ENCODE assay signal across 14 cellular contexts in genomic region chr11:27300974-27301373, GRCh38.
DNase-seq lines count a peak whose midpoint lies in the region; ATAC-seq and TF ChIP-seq lines count a peak whose summit lies in the region.
"Had no signal": no experiment of that assay in that cellular context is flagged by ENCODE, and none has a peak within 500 bp of the region (broad histone marks: within the 10 kb centered on the region; RNA-seq: fewer than 3 reads in every experiment).

No MANE protein-coding gene starts in this region.

- intact Hi-C loops in activated T-helper 1 cell treated with anti-CD3 and anti-CD28 coated beads, Interleukin-12 subunit alpha, Interleukin-12 subunit beta, Interleukin-2, Interleukin-4 antibody, amounts not matched to agents 30 ng/mL and 10 ng/mL and 1 ng/mL, durations not matched to agents 14 hours and 24 hours and 36 hours (cut with micrococcal nuclease), result loop anchor here (1.0 to 2.0 kb wide), 2 partner anchors 18 to 62 kb away; partner anchors contain the start of gene CCDC34

- no peak overlapping the region for H3K4me3 Mint-ChIP-seq in activated T-cell treated with anti-CD3 and anti-CD28 coated beads, Interleukin-2, amount 50 U/mL, for 72 hours
- no peak overlapping the region for H3K4me3 Mint-ChIP-seq in activated T-cell treated with anti-CD3 and anti-CD28 coated beads, Interleukin-2, amount 50 U/mL, for 24 hours
- H3K4me3 Mint-ChIP-seq in activated T-helper 1 cell treated with anti-CD3 and anti-CD28 coated beads, Interleukin-12 subunit alpha, Interleukin-12 subunit beta, Interleukin-2, Interleukin-4 antibody, amounts not matched to agents 30 ng/mL and 10 ng/mL and 1 ng/mL, durations not matched to agents 14 hours and 24 hours and 36 hours, result no peak overlapping the region
- no peak overlapping the region for H3K4me3 Mint-ChIP-seq in stimulated activated naive CD8-positive, alpha-beta T cell treated with anti-CD3 and anti-CD28 coated beads, Interleukin-15, amount 100 ng/mL, for 72 hours
- H3K4me3 Mint-ChIP-seq: H9 had no signal

- H3K9me3 ChIP-seq in suprapubic skin, result no peaks in the 10 kb centered on the region
- no peaks in the 10 kb centered on the region for H3K9me3 ChIP-seq in effector memory CD4-positive, alpha-beta T cell (ENCODE audit: control insufficient read depth, low read length)

- peaks cover 6% of the 10 kb centered on the region for H3K27me3 Mint-ChIP-seq in activated T-cell treated with anti-CD3 and anti-CD28 coated beads, Interleukin-2, amount 50 U/mL, for 72 hours (ENCODE audit: low read depth)
- peaks cover 25% of the 10 kb centered on the region for H3K27me3 Mint-ChIP-seq in activated T-cell treated with anti-CD3 and anti-CD28 coated beads, Interleukin-2, amount 50 U/mL, for 24 hours
- H3K27me3 Mint-ChIP-seq in activated T-helper 1 cell treated with anti-CD3 and anti-CD28 coated beads, Interleukin-12 subunit alpha, Interleukin-12 subunit beta, Interleukin-2, Interleukin-4 antibody, amounts not matched to agents 30 ng/mL and 10 ng/mL and 1 ng/mL, durations not matched to agents 14 hours and 24 hours and 36 hours (ENCODE audit: insufficient read depth), result peaks cover 3% of the 10 kb centered on the region
- H3K27me3 Mint-ChIP-seq in stimulated activated naive CD8-positive, alpha-beta T cell treated with anti-CD3 and anti-CD28 coated beads, Interleukin-15, amount 100 ng/mL, for 72 hours, result peaks cover 6% of the 10 kb centered on the region

- no peak for TF ChIP-seq POLR2A in suprapubic skin (IDR thresholded peaks at IDR 0.05)

- no peak for TF ChIP-seq EP300 in suprapubic skin (IDR thresholded peaks at IDR 0.05)

- H3K4me1 Mint-ChIP-seq in activated T-cell treated with anti-CD3 and anti-CD28 coated beads, Interleukin-2, amount 50 U/mL, for 72 hours (ENCODE audit: low read depth), result peaks cover 9% of the 10 kb centered on the region
- peaks cover 8% of the 10 kb centered on the region for H3K4me1 Mint-ChIP-seq in activated T-cell treated with anti-CD3 and anti-CD28 coated beads, Interleukin-2, amount 50 U/mL, for 24 hours (ENCODE audit: low read depth)
- H3K4me1 Mint-ChIP-seq in activated T-helper 1 cell treated with anti-CD3 and anti-CD28 coated beads, Interleukin-12 subunit alpha, Interleukin-12 subunit beta, Interleukin-2, Interleukin-4 antibody, amounts not matched to agents 30 ng/mL and 10 ng/mL and 1 ng/mL, durations not matched to agents 14 hours and 24 hours and 36 hours (ENCODE audit: low read depth), result no peaks in the 10 kb centered on the region
- H3K4me1 Mint-ChIP-seq in stimulated activated naive CD8-positive, alpha-beta T cell treated with anti-CD3 and anti-CD28 coated beads, Interleukin-15, amount 100 ng/mL, for 72 hours, result no peaks in the 10 kb centered on the region
- H3K4me1 Mint-ChIP-seq: H9 had no signal

- H3K36me3 Mint-ChIP-seq in activated T-cell treated with anti-CD3 and anti-CD28 coated beads, Interleukin-2, amount 50 U/mL, for 72 hours (ENCODE audit: insufficient read depth in 2 of 2), result peaks cover 3 to 4% of the 10 kb centered on the region in 2 donors
- no peaks in the 10 kb centered on the region for H3K36me3 Mint-ChIP-seq in activated T-cell treated with anti-CD3 and anti-CD28 coated beads, Interleukin-2, amount 50 U/mL, for 24 hours (ENCODE audit: low read depth)
- H3K36me3 Mint-ChIP-seq in activated T-helper 1 cell treated with anti-CD3 and anti-CD28 coated beads, Interleukin-12 subunit alpha, Interleukin-12 subunit beta, Interleukin-2, Interleukin-4 antibody, amounts not matched to agents 30 ng/mL and 10 ng/mL and 1 ng/mL, durations not matched to agents 14 hours and 24 hours and 36 hours (ENCODE audit: low read depth), result no peaks in the 10 kb centered on the region

- no peak for DNase-seq in activated T-cell treated with anti-CD3 and anti-CD28 coated beads, Interleukin-2, amount 50 U/mL, for 72 hours
- no peak for DNase-seq in activated T-cell treated with anti-CD3 and anti-CD28 coated beads, Interleukin-2, amount 50 U/mL, for 24 hours
- DNase-seq in activated T-helper 1 cell treated with anti-CD3 and anti-CD28 coated beads, Interleukin-12 subunit alpha, Interleukin-12 subunit beta, Interleukin-2, Interleukin-4 antibody, amounts not matched to agents 30 ng/mL and 10 ng/mL and 1 ng/mL, durations not matched to agents 14 hours and 24 hours and 36 hours (ENCODE audit: low spot score), result no peak
- DNase-seq in foreskin keratinocyte (peak; percentile 11 to 28), suprapubic skin (ENCODE audit: low spot score in 2 of 2) (no peak)
- no peak for DNase-seq in stimulated activated naive CD8-positive, alpha-beta T cell treated with anti-CD3 and anti-CD28 coated beads, Interleukin-15, amount 100 ng/mL, for 72 hours
- DNase-seq in effector memory CD4-positive, alpha-beta T cell, result no peak
- DNase-seq: EL, H9, NCI-H1436 treated with DMSO at 0.1 percent for 48 hours, NCI-H2081 treated with DMSO at 0.1 percent for 48 hours, NCI-H524 had no signal

- H3K36me3 ChIP-seq in suprapubic skin, result no peaks in the 10 kb centered on the region
- H3K36me3 ChIP-seq in effector memory CD4-positive, alpha-beta T cell (ENCODE audit: control insufficient read depth, insufficient read depth, low read length), result no peaks in the 10 kb centered on the region

- TF ChIP-seq CTCF in foreskin keratinocyte (conservative IDR thresholded peaks at IDR 0.05), result no peak
- no peak for TF ChIP-seq CTCF in suprapubic skin (IDR thresholded peaks at IDR 0.05)

- peak; percentile 84 to 92 for ATAC-seq in activated T-cell treated with anti-CD3 and anti-CD28 coated beads, Interleukin-2, amount 50 U/mL, for 72 hours (replicated peaks in 1 of 2)
- peak; percentile 66 for ATAC-seq in foreskin keratinocyte
- ATAC-seq in stimulated activated naive CD8-positive, alpha-beta T cell treated with anti-CD3 and anti-CD28 coated beads, Interleukin-15, amount 100 ng/mL, for 72 hours, result peak; percentile 60
- no peak for ATAC-seq in HG02938 (IDR thresholded peaks at IDR 0.05; ENCODE audit: unreplicated experiment)

- H3K27ac ChIP-seq in foreskin keratinocyte (no peak overlapping the region), suprapubic skin (no peak overlapping the region)
- H3K27ac ChIP-seq in effector memory CD4-positive, alpha-beta T cell (ENCODE audit: insufficient read depth, low read length, poor library complexity, severe bottlenecking), result no peak overlapping the region
- H3K27ac ChIP-seq: C4-2B had no signal

- H3K27ac Mint-ChIP-seq in activated T-cell treated with anti-CD3 and anti-CD28 coated beads, Interleukin-2, amount 50 U/mL, for 72 hours, result no peak overlapping the region
- H3K27ac Mint-ChIP-seq in activated T-cell treated with anti-CD3 and anti-CD28 coated beads, Interleukin-2, amount 50 U/mL, for 24 hours, result no peak overlapping the region
- H3K27ac Mint-ChIP-seq in activated T-helper 1 cell treated with anti-CD3 and anti-CD28 coated beads, Interleukin-12 subunit alpha, Interleukin-12 subunit beta, Interleukin-2, Interleukin-4 antibody, amounts not matched to agents 30 ng/mL and 10 ng/mL and 1 ng/mL, durations not matched to agents 14 hours and 24 hours and 36 hours, result peak overlapping the region; percentile 31
- no peak overlapping the region for H3K27ac Mint-ChIP-seq in stimulated activated naive CD8-positive, alpha-beta T cell treated with anti-CD3 and anti-CD28 coated beads, Interleukin-15, amount 100 ng/mL, for 72 hours

- H3K9me3 Mint-ChIP-seq in activated T-cell treated with anti-CD3 and anti-CD28 coated beads, Interleukin-2, amount 50 U/mL, for 72 hours, result no peaks in the 10 kb centered on the region
- H3K9me3 Mint-ChIP-seq in activated T-cell treated with anti-CD3 and anti-CD28 coated beads, Interleukin-2, amount 50 U/mL, for 24 hours, result no peaks in the 10 kb centered on the region
- H3K9me3 Mint-ChIP-seq in activated T-helper 1 cell treated with anti-CD3 and anti-CD28 coated beads, Interleukin-12 subunit alpha, Interleukin-12 subunit beta, Interleukin-2, Interleukin-4 antibody, amounts not matched to agents 30 ng/mL and 10 ng/mL and 1 ng/mL, durations not matched to agents 14 hours and 24 hours and 36 hours, result peaks cover 8% of the 10 kb centered on the region
- peaks cover 6 to 11% of the 10 kb centered on the region in 2 donors for H3K9me3 Mint-ChIP-seq in stimulated activated naive CD8-positive, alpha-beta T cell treated with anti-CD3 and anti-CD28 coated beads, Interleukin-15, amount 100 ng/mL, for 72 hours

- no peaks in the 10 kb centered on the region for H3K4me1 ChIP-seq in foreskin keratinocyte
- H3K4me1 ChIP-seq in suprapubic skin, result no peaks in the 10 kb centered on the region
- no peaks in the 10 kb centered on the region for H3K4me1 ChIP-seq in effector memory CD4-positive, alpha-beta T cell (ENCODE audit: control insufficient read depth, insufficient read depth, low read length, poor library complexity, severe bottlenecking)

- no peak overlapping the region for H3K4me3 ChIP-seq in suprapubic skin
- H3K4me3 ChIP-seq in effector memory CD4-positive, alpha-beta T cell (ENCODE audit: insufficient read depth, low read depth, low read length, poor library complexity, severe bottlenecking), result no peak overlapping the region

- H3K27me3 ChIP-seq in foreskin keratinocyte, result no peaks in the 10 kb centered on the region
- no peaks in the 10 kb centered on the region for H3K27me3 ChIP-seq in suprapubic skin
- H3K27me3 ChIP-seq in effector memory CD4-positive, alpha-beta T cell (replicated peaks; ENCODE audit: control insufficient read depth, insufficient read depth, low read length, poor library complexity, severe bottlenecking), result no peaks in the 10 kb centered on the region

Comparison
In these comparisons a context has a peak if more than half of its experiments do, and no peak if none do; other contexts are left out.
1. DNase-seq: peak in foreskin keratinocyte (2 of 2); none in activated T-cell treated with anti-CD3 and anti-CD28 coated beads, Interleukin-2, amount 50 U/mL, for 72 hours (0 of 2), activated T-cell treated with anti-CD3 and anti-CD28 coated beads, Interleukin-2, amount 50 U/mL, for 24 hours (single experiment), activated T-helper 1 cell treated with anti-CD3 and anti-CD28 coated beads, Interleukin-12 subunit alpha, Interleukin-12 subunit beta, Interleukin-2, Interleukin-4 antibody, amounts not matched to agents 30 ng/mL and 10 ng/mL and 1 ng/mL, durations not matched to agents 14 hours and 24 hours and 36 hours (single experiment), stimulated activated naive CD8-positive, alpha-beta T cell treated with anti-CD3 and anti-CD28 coated beads, Interleukin-15, amount 100 ng/mL, for 72 hours (0 of 2), suprapubic skin (0 of 2) and effector memory CD4-positive, alpha-beta T cell (0 of 3).